7 cellular contexts compared by ENCODE assay signal in the genomic region with DNA sequence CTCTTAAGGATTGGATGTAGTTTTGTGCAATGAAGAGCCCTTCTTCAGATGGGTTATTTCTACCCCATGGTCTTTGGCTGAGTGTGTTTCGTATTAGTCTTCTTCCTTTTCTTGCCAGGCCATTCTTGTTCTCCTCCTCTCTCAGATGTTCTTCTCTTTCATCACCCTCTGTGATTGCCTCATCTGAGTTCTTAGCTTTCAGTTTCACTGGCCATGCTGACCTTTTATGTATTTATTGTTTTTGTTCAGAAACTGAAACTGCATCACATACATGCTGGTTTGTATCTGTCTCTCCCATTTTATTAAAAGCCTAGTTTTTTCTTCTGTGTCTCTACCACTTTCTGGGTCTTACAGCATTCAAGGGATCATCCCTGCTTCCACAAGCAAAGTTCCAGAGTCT. TPM values are rescaled to one million over a fixed set of nuclear protein-coding genes. Genes with fewer than 3 reads are reported as not detected.
DNase-seq lines count a peak whose midpoint lies in the region; ATAC-seq, FAIRE-seq and TF ChIP-seq lines count a peak whose summit lies in the region.

No MANE protein-coding gene starts in this region.

- POLR2A ChIA-PET in Caco-2 (lab: Charles Lee) = no interaction called here

- no peaks in the 10 kb centered on the region for H3K36me3 Mint-ChIP-seq in Caco-2 (ENCODE audit: insufficient read depth, unreplicated experiment)

- no peak overlapping the region for H3K4me3 ChIP-seq in Caco-2 (ENCODE audit: low read depth, low read length)

- intact Hi-C loops in Caco-2 (cut with micrococcal nuclease; ENCODE audit: unreplicated experiment) = no loop called here

- peaks cover 91% of the 10 kb centered on the region for H3K4me1 Mint-ChIP-seq in stimulated activated naive CD8-positive, alpha-beta T cell treated with anti-CD3 and anti-CD28 coated beads, Interleukin-15, amount 100 ng/mL, for 72 hours
- H3K4me1 Mint-ChIP-seq in Caco-2 (ENCODE audit: low read depth, unreplicated experiment) = no peaks in the 10 kb centered on the region

- no peaks in the 10 kb centered on the region for H3K27me3 Mint-ChIP-seq in stimulated activated naive CD8-positive, alpha-beta T cell treated with anti-CD3 and anti-CD28 coated beads, Interleukin-15, amount 100 ng/mL, for 72 hours
- H3K27me3 Mint-ChIP-seq in Caco-2 (ENCODE audit: insufficient read depth, unreplicated experiment) = peaks cover 17% of the 10 kb centered on the region

- peak overlapping the region; percentile 97 to 99 for H3K27ac Mint-ChIP-seq in stimulated activated naive CD8-positive, alpha-beta T cell treated with anti-CD3 and anti-CD28 coated beads, Interleukin-15, amount 100 ng/mL, for 72 hours
- H3K27ac Mint-ChIP-seq in Caco-2 (ENCODE audit: unreplicated experiment) = no peak overlapping the region

- no peaks in the 10 kb centered on the region for H3K36me3 ChIP-seq in Caco-2 (ENCODE audit: control insufficient read depth, insufficient read depth, low read length)

- DNase-seq in OCI-M1 (lab: John Stamatoyannopoulos, UW) (peak; percentile 94), fibroblast of peridontal ligament (ENCODE audit: extremely low read depth) (peak; percentile 95), Caco-2 (no peak), frontal cortex (ENCODE audit: low spot score in 2 of 2) (no peak)
- peak; percentile 41 to 50 for DNase-seq in stimulated activated naive CD8-positive, alpha-beta T cell treated with anti-CD3 and anti-CD28 coated beads, Interleukin-15, amount 100 ng/mL, for 72 hours

- no TSS peak for BruUV-seq in Caco-2 (replicated peaks; lab: Mats Ljungman, UMichigan)

- CTCF ChIA-PET in Caco-2 (lab: Charles Lee) = no interaction called here

- peaks cover 0 to 3% of the 10 kb centered on the region in 2 donors for H3K9me3 Mint-ChIP-seq in stimulated activated naive CD8-positive, alpha-beta T cell treated with anti-CD3 and anti-CD28 coated beads, Interleukin-15, amount 100 ng/mL, for 72 hours
- no peaks in the 10 kb centered on the region for H3K9me3 Mint-ChIP-seq in Caco-2 (ENCODE audit: unreplicated experiment)

- H3K9me3 ChIP-seq in Caco-2 = no peaks in the 10 kb centered on the region

- peaks cover 1% of the 10 kb centered on the region; the same call in 1 of the 2 replicates for H3K27me3 ChIP-seq in Caco-2 (replicated peaks; ENCODE audit: control insufficient read depth, insufficient read depth, low read length)

- no peak for TF ChIP-seq CTCF in Caco-2 (IDR thresholded peaks at IDR 0.05; ENCODE audit: insufficient read depth in 1 of 2, low read depth in 1 of 2, low read length in 1 of 2, severe bottlenecking in 1 of 2, unreplicated experiment in 1 of 2)

- ATAC-seq in GM18861 (IDR thresholded peaks at IDR 0.05; ENCODE audit: unreplicated experiment) (peak; percentile 71), HG02678 (IDR thresholded peaks at IDR 0.05; ENCODE audit: unreplicated experiment) (peak; percentile 77)
- ATAC-seq in stimulated activated naive CD8-positive, alpha-beta T cell treated with anti-CD3 and anti-CD28 coated beads, Interleukin-15, amount 100 ng/mL, for 72 hours = peak; percentile 62

- no peak for FAIRE-seq in frontal cortex (lab: Jason Lieb, UNC)

- H3K4me1 ChIP-seq in Caco-2 = no peaks in the 10 kb centered on the region

- H3K4me3 Mint-ChIP-seq in stimulated activated naive CD8-positive, alpha-beta T cell treated with anti-CD3 and anti-CD28 coated beads, Interleukin-15, amount 100 ng/mL, for 72 hours = peak overlapping the region; percentile 59 to 77
- no peak overlapping the region for H3K4me3 Mint-ChIP-seq in Caco-2 (ENCODE audit: unreplicated experiment)

RNA-seq across cellular contexts. Expression of gene PCGF5, which starts 21.7 kb away (rescaled TPM):
- total RNA-seq in Caco-2 (2022) (9.6 and 12.0 TPM in 2 replicates), frontal cortex (15.5 TPM)

Comparison
In these comparisons a context has a peak if more than half of its experiments do, and no peak if none do; other contexts are left out.
1. DNase-seq: peak in OCI-M1 (single experiment), fibroblast of peridontal ligament (single experiment) and stimulated activated naive CD8-positive, alpha-beta T cell treated with anti-CD3 and anti-CD28 coated beads, Interleukin-15, amount 100 ng/mL, for 72 hours (2 of 2); none in Caco-2 (0 of 2) and frontal cortex (0 of 2).
2. Peak in every context shown above with its lines, with median percentiles within 50 percentile points of each other: ATAC-seq.